8 cellular contexts compared by ENCODE assay signal in the genomic region with DNA sequence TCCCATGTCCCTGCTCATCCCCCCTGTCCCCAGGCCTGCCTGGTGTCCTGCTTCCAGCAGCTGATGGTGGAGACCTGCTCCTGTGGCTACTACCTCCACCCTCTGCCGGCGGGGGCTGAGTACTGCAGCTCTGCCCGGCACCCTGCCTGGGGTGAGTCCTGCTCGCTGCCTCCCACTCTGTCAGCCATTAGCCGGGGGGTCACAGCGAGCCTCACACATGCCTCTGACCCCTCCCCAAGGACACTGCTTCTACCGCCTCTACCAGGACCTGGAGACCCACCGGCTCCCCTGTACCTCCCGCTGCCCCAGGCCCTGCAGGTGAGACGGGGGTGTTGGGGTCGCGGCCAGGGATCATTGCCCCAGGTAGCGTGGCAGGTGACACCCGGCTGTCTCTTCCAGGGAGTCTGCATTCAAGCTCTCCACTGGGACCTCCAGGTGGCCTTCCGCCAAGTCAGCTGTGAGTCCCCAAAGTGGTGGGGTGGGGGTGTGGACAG. TPM values are rescaled to one million over a fixed set of nuclear protein-coding genes. Genes with fewer than 3 reads are reported as not detected.
DNase-seq lines count a peak whose midpoint lies in the region; ATAC-seq and TF ChIP-seq lines count a peak whose summit lies in the region.

No MANE protein-coding gene starts in this region.

- no peaks in the 10 kb centered on the region for H3F3A ChIP-seq in GM23248 (ENCODE audit: insufficient read depth)

- H3K36me3 Mint-ChIP-seq in activated naive CD4-positive, alpha-beta T cell treated with anti-CD3 and anti-CD28 coated beads, Interleukin-2, amount 10 ng/mL, durations not matched to agents 7 days and 5 days: peaks cover 3% of the 10 kb centered on the region

- no peaks in the 10 kb centered on the region for H3K27me3 Mint-ChIP-seq in activated naive CD4-positive, alpha-beta T cell treated with anti-CD3 and anti-CD28 coated beads, Interleukin-2, amount 10 ng/mL, durations not matched to agents 7 days and 5 days

- no peaks in the 10 kb centered on the region for H3K4me1 ChIP-seq in GM23248 (ENCODE audit: insufficient read depth)
- peaks cover 21% of the 10 kb centered on the region for H3K4me1 ChIP-seq in SJCRH30
- H3K4me1 ChIP-seq in left ventricle myocardium inferior: peaks cover 14% of the 10 kb centered on the region

- H3K36me3 ChIP-seq in GM23248 (ENCODE audit: low read depth) (no peaks in the 10 kb centered on the region), SJCRH30 (no peaks in the 10 kb centered on the region), left ventricle myocardium inferior (peaks cover 22% of the 10 kb centered on the region)

- 45 to 47% methylated on average over 13 to 15 of the region's 15 CpGs for WGBS in GM23248 (ENCODE audit: low coverage in 1 of 2, low lambda C conversion rate in 2 of 2, missing lambda C conversion rate in 2 of 2), 2 experiments

- no peak overlapping the region for H3K4me3 Mint-ChIP-seq in activated naive CD4-positive, alpha-beta T cell treated with anti-CD3 and anti-CD28 coated beads, Interleukin-2, amount 10 ng/mL, durations not matched to agents 7 days and 5 days

- peaks cover 2% of the 10 kb centered on the region for H3K9me3 Mint-ChIP-seq in activated naive CD4-positive, alpha-beta T cell treated with anti-CD3 and anti-CD28 coated beads, Interleukin-2, amount 10 ng/mL, durations not matched to agents 7 days and 5 days

- H3K4me2 ChIP-seq in GM23248 (ENCODE audit: unreplicated experiment): no peak overlapping the region

- DNase-seq in AG08396 (ENCODE audit: low spot score) (peak; percentile 73), GM23248 (peak; percentile 78), SJCRH30 (peak; percentile 82), left ventricle myocardium inferior (peak; percentile 51), middle frontal gyrus (ENCODE audit: extremely low spot score, low spot score) (no peak)
- DNase-seq in activated naive CD4-positive, alpha-beta T cell treated with anti-CD3 and anti-CD28 coated beads, Interleukin-2, amount 10 ng/mL, durations not matched to agents 7 days and 5 days: peak; percentile 70
- peak; percentile 36 to 58 for DNase-seq in stimulated activated CD4-positive, alpha-beta T cell treated with anti-CD3 and anti-CD28 coated beads, Interleukin-1b, Interleukin-23, amount 100 ng/mL, for 1 hour (ENCODE audit: low read depth in 2 of 2)

- ATAC-seq in GM18502 (IDR thresholded peaks at IDR 0.05; ENCODE audit: poor library complexity, unreplicated experiment): no peak

- CTCF ChIA-PET in activated naive CD4-positive, alpha-beta T cell treated with anti-CD3 and anti-CD28 coated beads, Interleukin-2, amount 10 ng/mL, durations not matched to agents 7 days and 5 days (lab: Charles Lee): interaction anchor here (0.9 to 2.8 kb wide), 5 partner anchors 10 to 307 kb away, joined by 3 to 49 read pairs (median 4); no protein-coding TSS in a partner anchor

- H3K27ac Mint-ChIP-seq in activated naive CD4-positive, alpha-beta T cell treated with anti-CD3 and anti-CD28 coated beads, Interleukin-2, amount 10 ng/mL, durations not matched to agents 7 days and 5 days: peak overlapping the region; percentile 33

- no peaks in the 10 kb centered on the region for H3K9me2 ChIP-seq in GM23248 (ENCODE audit: insufficient read depth)

- H3K9me3 ChIP-seq in GM23248 (ENCODE audit: low read depth): no peaks in the 10 kb centered on the region
- no peaks in the 10 kb centered on the region for H3K9me3 ChIP-seq in SJCRH30 (replicated peaks)
- no peaks in the 10 kb centered on the region for H3K9me3 ChIP-seq in left ventricle myocardium inferior (replicated peaks)

- H3K27me3 ChIP-seq in GM23248 (replicated peaks; ENCODE audit: insufficient read depth) (no peaks in the 10 kb centered on the region), SJCRH30 (no peaks in the 10 kb centered on the region), left ventricle myocardium inferior (ENCODE audit: low read depth) (peaks cover 25% of the 10 kb centered on the region)

- H2AFZ ChIP-seq in GM23248: no peak overlapping the region

- no peaks in the 10 kb centered on the region for H3K79me2 ChIP-seq in GM23248 (ENCODE audit: insufficient read depth)

- in situ Hi-C loops in GM23248 (cut with MboI): no loop called here

- intact Hi-C loops in left ventricle myocardium inferior (cut with micrococcal nuclease): no loop called here

- H4K20me1 ChIP-seq in GM23248 (ENCODE audit: insufficient read depth): no peaks in the 10 kb centered on the region

- H3K4me3 ChIP-seq in GM23248 (no peak overlapping the region), SJCRH30 (no peak overlapping the region), left ventricle myocardium inferior (no peak overlapping the region)

- no peak overlapping the region for H3K27ac ChIP-seq in GM23248
- H3K27ac ChIP-seq in SJCRH30: no peak overlapping the region
- no peak overlapping the region for H3K27ac ChIP-seq in left ventricle myocardium inferior (replicated peaks)

- H3K9ac ChIP-seq in GM23248: no peak overlapping the region

- no peaks in the 10 kb centered on the region for H3K4me1 Mint-ChIP-seq in activated naive CD4-positive, alpha-beta T cell treated with anti-CD3 and anti-CD28 coated beads, Interleukin-2, amount 10 ng/mL, durations not matched to agents 7 days and 5 days

- TF ChIP-seq CTCF in left ventricle myocardium inferior (IDR thresholded peaks at IDR 0.05; ENCODE audit: borderline replicate concordance): peak; percentile 64

RNA-seq across cellular contexts. Expression of a gene that starts 10.0 kb away (rescaled TPM):
- 0.76 and 2.5 TPM in 2 replicates for total RNA-seq in GM23248 (2014; rRNA removed; shearing (Covaris generic))
- 0.46 and 0.55 TPM in 2 replicates for polyA plus RNA-seq in GM23248 (2016; fragmentation: Nextera tagmentation; extraction: Ambion mirVana)
- total RNA-seq in SJCRH30 (2014; rRNA removed; shearing (Covaris generic)): 1.1 and 2.2 TPM in 2 replicates
- 3.5 TPM for total RNA-seq in left ventricle myocardium inferior

RNA-seq across cellular contexts. Expression of a gene that starts 16.6 kb away (rescaled TPM):
- 49.7 and 51.0 TPM in 2 replicates for total RNA-seq in GM23248 (2014; rRNA removed; shearing (Covaris generic))
- 63.5 and 68.0 TPM in 2 replicates for polyA plus RNA-seq in GM23248 (2016; fragmentation: Nextera tagmentation; extraction: Ambion mirVana)
- 109 and 115 TPM in 2 replicates for total RNA-seq in SJCRH30 (2014; rRNA removed; shearing (Covaris generic))
- 36.9 TPM for total RNA-seq in left ventricle myocardium inferior

RNA-seq across cellular contexts. Expression of a gene that starts 17.4 kb away (rescaled TPM):
- total RNA-seq in GM23248 (2014; rRNA removed; shearing (Covaris generic)): 58.6 and 68.0 TPM in 2 replicates
- 11.6 and 11.8 TPM in 2 replicates for polyA plus RNA-seq in GM23248 (2016; fragmentation: Nextera tagmentation; extraction: Ambion mirVana)
- 18.7 and 27.4 TPM in 2 replicates for total RNA-seq in SJCRH30 (2014; rRNA removed; shearing (Covaris generic))
- total RNA-seq in left ventricle myocardium inferior: 49.7 TPM

RNA-seq across cellular contexts. Expression of a gene that starts 18.1 kb away (rescaled TPM):
- 36.2 and 46.5 TPM in 2 replicates for total RNA-seq in GM23248 (2014; rRNA removed; shearing (Covaris generic))
- polyA plus RNA-seq in GM23248 (2016; fragmentation: Nextera tagmentation; extraction: Ambion mirVana): 28.3 and 30.9 TPM in 2 replicates
- 23.9 and 25.3 TPM in 2 replicates for total RNA-seq in SJCRH30 (2014; rRNA removed; shearing (Covaris generic))
- total RNA-seq in left ventricle myocardium inferior: 10.4 TPM

RNA-seq across cellular contexts. Expression of a gene that starts 34.2 kb away (rescaled TPM):
- 80.1 and 90.0 TPM in 2 replicates for total RNA-seq in GM23248 (2014; rRNA removed; shearing (Covaris generic))
- polyA plus RNA-seq in GM23248 (2016; fragmentation: Nextera tagmentation; extraction: Ambion mirVana): 70.2 and 72.8 TPM in 2 replicates
- total RNA-seq in SJCRH30 (2014; rRNA removed; shearing (Covaris generic)): 66.0 and 78.7 TPM in 2 replicates
- 70.1 TPM for total RNA-seq in left ventricle myocardium inferior
